ENCODE assay signal across 18 cellular contexts in the genomic region with DNA sequence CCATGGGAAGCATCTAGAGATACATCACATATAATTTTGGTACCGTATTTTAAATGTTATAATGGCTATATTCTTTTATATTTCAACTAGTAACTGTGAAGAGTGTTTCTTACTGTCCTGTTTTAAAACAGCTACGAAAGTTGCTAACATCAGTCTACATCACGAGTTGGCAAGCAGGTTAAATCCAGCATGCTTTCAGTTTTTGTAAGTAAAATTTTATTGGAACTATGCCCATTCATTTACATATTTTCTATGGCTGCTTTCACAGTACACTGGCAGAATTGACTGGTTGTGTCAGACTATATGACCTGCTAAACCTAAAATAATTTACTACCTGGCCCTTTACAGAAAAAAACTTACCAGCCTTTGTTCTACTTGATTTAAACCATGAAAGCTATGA.
DNase-seq lines count a peak whose midpoint lies in the region; ATAC-seq and TF ChIP-seq lines count a peak whose summit lies in the region.
"Had no signal": no experiment of that assay in that cellular context is flagged by ENCODE, and none has a peak within 500 bp of the region (broad histone marks: within the 10 kb centered on the region; RNA-seq: fewer than 3 reads in every experiment).

No MANE protein-coding gene starts in this region.

- H3K4me3 ChIP-seq in choroid plexus epithelial cell (ENCODE audit: low read depth, low read length) = no peak overlapping the region
- H3K4me3 ChIP-seq: GM23248 had no signal

- no peaks in the 10 kb centered on the region for H3K36me3 Mint-ChIP-seq in activated T-cell treated with anti-CD3 and anti-CD28 coated beads, Interleukin-2, amount 50 U/mL, for 24 hours (ENCODE audit: low read depth)
- H3K36me3 Mint-ChIP-seq: CD4-positive, CD25-positive, alpha-beta regulatory T cell; CD8-positive, alpha-beta memory T cell had no signal

- H3K27me3 Mint-ChIP-seq in activated T-cell treated with anti-CD3 and anti-CD28 coated beads, Interleukin-2, amount 50 U/mL, for 24 hours = no peaks in the 10 kb centered on the region
- H3K27me3 Mint-ChIP-seq: CD4-positive, CD25-positive, alpha-beta regulatory T cell; CD8-positive, alpha-beta memory T cell had no signal

- in situ Hi-C loops in GM13977 (cut with MboI; ENCODE audit: low pct_unique_long_range_greater_than_20kb, low sequenced_read_pairs, unreplicated experiment) = no loop called here

- peaks cover 15% of the 10 kb centered on the region for H3K9me3 Mint-ChIP-seq in activated T-cell treated with anti-CD3 and anti-CD28 coated beads, Interleukin-2, amount 50 U/mL, for 24 hours

- DNase-seq in NCI-H69 (lab: John Stamatoyannopoulos, UW) = peak; percentile 15
- DNase-seq in choroid plexus epithelial cell (ENCODE audit: low read depth) = peak; percentile 8
- no peak for DNase-seq in GM13977 (ENCODE audit: low spot score)
- no peak for DNase-seq in activated T-cell treated with anti-CD3 and anti-CD28 coated beads, Interleukin-2, amount 50 U/mL, for 24 hours
- DNase-seq in stimulated activated CD4-positive, alpha-beta T cell treated with anti-CD3 and anti-CD28 coated beads, Interleukin-2, amount 100 ng/mL, for 48 hours = no peak
- DNase-seq: ACHN; BE2C; C1 segment of cervical spinal cord; CD4-positive, CD25-positive, alpha-beta regulatory T cell; CD8-positive, alpha-beta memory T cell; COR-L47; DMS153; DMS79; GDM1; GM23248; HCEC 1CT had no signal

- TF ChIP-seq CTCF in choroid plexus epithelial cell (conservative IDR thresholded peaks at IDR 0.05; ENCODE audit: low read depth, low read length) (no peak), GM13977 (IDR thresholded peaks at IDR 0.05; ENCODE audit: extremely low read depth, insufficient read depth, missing control alignments) (no peak)

- no peak overlapping the region for H3K27ac Mint-ChIP-seq in activated T-cell treated with anti-CD3 and anti-CD28 coated beads, Interleukin-2, amount 50 U/mL, for 24 hours
- H3K27ac Mint-ChIP-seq: CD4-positive, CD25-positive, alpha-beta regulatory T cell; CD8-positive, alpha-beta memory T cell had no signal

- H3K4me1 Mint-ChIP-seq in activated T-cell treated with anti-CD3 and anti-CD28 coated beads, Interleukin-2, amount 50 U/mL, for 24 hours (ENCODE audit: low read depth) = no peaks in the 10 kb centered on the region
- H3K4me1 Mint-ChIP-seq: CD4-positive, CD25-positive, alpha-beta regulatory T cell; CD8-positive, alpha-beta memory T cell had no signal

- ATAC-seq in GM18867 (IDR thresholded peaks at IDR 0.05; ENCODE audit: unreplicated experiment) (peak; percentile 70), GM18868 (IDR thresholded peaks at IDR 0.05; ENCODE audit: unreplicated experiment) (peak; percentile 50)

- H3K4me3 Mint-ChIP-seq in activated T-cell treated with anti-CD3 and anti-CD28 coated beads, Interleukin-2, amount 50 U/mL, for 24 hours = no peak overlapping the region
- H3K4me3 Mint-ChIP-seq: CD4-positive, CD25-positive, alpha-beta regulatory T cell; CD8-positive, alpha-beta memory T cell had no signal

Comparison
In these comparisons a context has a peak if more than half of its experiments do, and no peak if none do; other contexts are left out.
1. DNase-seq: peak in NCI-H69 (single experiment) and choroid plexus epithelial cell (single experiment); none in GM13977 (single experiment), activated T-cell treated with anti-CD3 and anti-CD28 coated beads, Interleukin-2, amount 50 U/mL, for 24 hours (single experiment) and stimulated activated CD4-positive, alpha-beta T cell treated with anti-CD3 and anti-CD28 coated beads, Interleukin-2, amount 100 ng/mL, for 48 hours (0 of 2).